13 cellular contexts compared by ENCODE assay signal in genomic region chr11:118699508-118700220, GRCh38. TPM values are rescaled to one million over a fixed set of nuclear protein-coding genes. Genes with fewer than 3 reads are reported as not detected.
DNase-seq lines count a peak whose midpoint lies in the region; ATAC-seq, FAIRE-seq and TF ChIP-seq lines count a peak whose summit lies in the region.
"Had no signal": no experiment of that assay in that cellular context is flagged by ENCODE, and none has a peak within 500 bp of the region (broad histone marks: within the 10 kb centered on the region; RNA-seq: fewer than 3 reads in every experiment).

No MANE protein-coding gene starts in this region.

- no peaks in the 10 kb centered on the region for H3K4me1 ChIP-seq in small intestine (ENCODE audit: control insufficient read depth in 2 of 2, insufficient read depth in 1 of 2, low read depth in 1 of 2, low read length in 1 of 2)
- no peaks in the 10 kb centered on the region for H3K4me1 ChIP-seq in thyroid gland

- H3K4me1 Mint-ChIP-seq in activated CD4-positive, alpha-beta T cell treated with anti-CD3 and anti-CD28 coated beads for 36 hours = peaks cover 53% of the 10 kb centered on the region

- WGBS in small intestine, 3 donors = 82 to 83% (median 82%) methylated on average over 7 of the region's 7 CpGs
- WGBS in thyroid gland, 2 donors = 88 to 90% methylated on average over 7 of the region's 7 CpGs

- POLR2A ChIA-PET in activated CD4-positive, alpha-beta T cell treated with anti-CD3 and anti-CD28 coated beads for 36 hours (lab: Charles Lee) = interaction anchor here (0.7 to 0.8 kb wide), 2 partner anchors 10 to 31 kb away, joined by 3 to 5 read pairs; no protein-coding TSS in a partner anchor

- ATAC-seq in activated CD4-positive, alpha-beta T cell treated with anti-CD3 and anti-CD28 coated beads for 36 hours = no peak
- no peak for ATAC-seq in activated naive CD4-positive, alpha-beta T cell treated with anti-CD3 and anti-CD28 coated beads, Interleukin-2, amount 50 U/mL, for 72 hours
- ATAC-seq in HG03571 (IDR thresholded peaks at IDR 0.05; ENCODE audit: unreplicated experiment) (no peak), HG02623 (IDR thresholded peaks at IDR 0.05; ENCODE audit: unreplicated experiment) (no peak)

- H3K4me3 ChIP-seq in small intestine (ENCODE audit: low read depth in 1 of 2, low read length in 2 of 2) (no peak overlapping the region), thyroid gland (replicated peaks in 1 of 3) (no peak overlapping the region)
- H3K4me3 ChIP-seq: heart left ventricle had no signal

- H3K27ac ChIP-seq in KOPT-K1 (ENCODE audit: low read depth, low read length, poor library complexity, severe bottlenecking) = peak overlapping the region; percentile 34
- H3K27ac ChIP-seq in small intestine (ENCODE audit: low read depth in 1 of 2, low read length in 1 of 2) = peak overlapping the region in 1 of 2 donors; percentile 54
- H3K27ac ChIP-seq in thyroid gland = no peak overlapping the region

- H3K27ac Mint-ChIP-seq in activated CD4-positive, alpha-beta T cell treated with anti-CD3 and anti-CD28 coated beads for 36 hours = peak overlapping the region; percentile 56
- peak overlapping the region; percentile 19 to 74 for H3K27ac Mint-ChIP-seq in activated naive CD4-positive, alpha-beta T cell treated with anti-CD3 and anti-CD28 coated beads, Interleukin-2, amount 50 U/mL, for 72 hours

- no peak for TF ChIP-seq POLR2A in thyroid gland (IDR thresholded peaks at IDR 0.05)

- TF ChIP-seq CTCF in thyroid gland (IDR thresholded peaks at IDR 0.05) = no peak

- DNase-seq in activated CD4-positive, alpha-beta T cell treated with anti-CD3 and anti-CD28 coated beads for 36 hours = peak; percentile 48
- no peak for DNase-seq in activated naive CD4-positive, alpha-beta T cell treated with anti-CD3 and anti-CD28 coated beads, Interleukin-2, amount 50 U/mL, for 72 hours (ENCODE audit: low spot score in 2 of 2)
- DNase-seq in small intestine (peak; percentile 48), thyroid gland (no peak)
- DNase-seq: Calu3, heart left ventricle, NCI-H1092 treated with DMSO at 0.1 percent for 48 hours, NCI-H510A treated with DMSO at 0.1 percent for 48 hours, occipital lobe had no signal

- peaks cover 4% of the 10 kb centered on the region for H3K9me3 Mint-ChIP-seq in activated CD4-positive, alpha-beta T cell treated with anti-CD3 and anti-CD28 coated beads for 36 hours (ENCODE audit: low read depth)
- H3K9me3 Mint-ChIP-seq in activated naive CD4-positive, alpha-beta T cell treated with anti-CD3 and anti-CD28 coated beads, Interleukin-2, amount 50 U/mL, for 72 hours = peaks cover 4 to 5% of the 10 kb centered on the region in 2 donors

- intact Hi-C loops in activated CD4-positive, alpha-beta T cell treated with anti-CD3 and anti-CD28 coated beads for 36 hours (cut with DNase I, micrococcal nuclease) = loop anchor here (5.0 to 10.0 kb wide), 3 partner anchors 175 to 255 kb away; partner anchors contain the start of gene CXCR5 (in 1 of the 2)
- intact Hi-C loops in thyroid gland (cut with DNase I) = loop anchor here (10.0 kb wide), 1 partner anchor 75 kb away; no protein-coding TSS in a partner anchor

- H3K36me3 ChIP-seq in KOPT-K1 (ENCODE audit: insufficient read depth, low read length) (no peaks in the 10 kb centered on the region), small intestine (ENCODE audit: control insufficient read depth in 2 of 2, insufficient read depth in 2 of 2, low read length in 2 of 2) (no peaks in the 10 kb centered on the region), thyroid gland (no peaks in the 10 kb centered on the region)
- H3K36me3 ChIP-seq: heart left ventricle had no signal

- no peak for FAIRE-seq in small intestine (lab: Jason Lieb, UNC)

- H3K4me3 Mint-ChIP-seq in activated CD4-positive, alpha-beta T cell treated with anti-CD3 and anti-CD28 coated beads for 36 hours = no peak overlapping the region

- H3K27me3 ChIP-seq in small intestine (ENCODE audit: control insufficient read depth in 2 of 2, insufficient read depth in 2 of 2, low read length in 2 of 2) (no peaks in the 10 kb centered on the region), thyroid gland (no peaks in the 10 kb centered on the region)
- H3K27me3 ChIP-seq: heart left ventricle had no signal

- peaks cover 8% of the 10 kb centered on the region for H3K36me3 Mint-ChIP-seq in activated CD4-positive, alpha-beta T cell treated with anti-CD3 and anti-CD28 coated beads for 36 hours (ENCODE audit: low read depth)
- peaks cover 11 to 15% of the 10 kb centered on the region in 2 donors for H3K36me3 Mint-ChIP-seq in activated naive CD4-positive, alpha-beta T cell treated with anti-CD3 and anti-CD28 coated beads, Interleukin-2, amount 50 U/mL, for 72 hours

- H3K27me3 Mint-ChIP-seq in activated CD4-positive, alpha-beta T cell treated with anti-CD3 and anti-CD28 coated beads for 36 hours = no peaks in the 10 kb centered on the region

- H3K9me3 ChIP-seq in KOPT-K1 (ENCODE audit: insufficient read depth, low read length, poor library complexity, severe bottlenecking) (peaks cover 6% of the 10 kb centered on the region), small intestine (ENCODE audit: control insufficient read depth, low read depth) (no peaks in the 10 kb centered on the region), thyroid gland (no peaks in the 10 kb centered on the region)

- CTCF ChIA-PET in activated CD4-positive, alpha-beta T cell treated with anti-CD3 and anti-CD28 coated beads for 36 hours (lab: Charles Lee) = interaction anchor here (0.7 to 2.2 kb wide), 5 partner anchors 10 to 774 kb away, joined by 3 to 15 read pairs (median 4); no protein-coding TSS in a partner anchor

RNA-seq across cellular contexts. Expression of gene TREH, which starts 20.2 kb away (rescaled TPM):
- total RNA-seq in activated CD4-positive, alpha-beta T cell treated with anti-CD3 and anti-CD28 coated beads for 36 hours = not detected
- total RNA-seq in activated naive CD4-positive, alpha-beta T cell treated with anti-CD3 and anti-CD28 coated beads, Interleukin-2, amount 50 U/mL, for 72 hours = not detected
- polyA plus RNA-seq in small intestine = 10 to 100 TPM; 14.6 to 88.6 (median 64.0) TPM
- not detected for total RNA-seq in thyroid gland
- total RNA-seq: heart left ventricle, occipital lobe, temporal lobe had no signal

Comparison
In these comparisons a context has a peak if more than half of its experiments do, and no peak if none do; other contexts are left out.
1. DNase-seq: peak in activated CD4-positive, alpha-beta T cell treated with anti-CD3 and anti-CD28 coated beads for 36 hours (single experiment) and small intestine (single experiment); none in activated naive CD4-positive, alpha-beta T cell treated with anti-CD3 and anti-CD28 coated beads, Interleukin-2, amount 50 U/mL, for 72 hours (0 of 2) and thyroid gland (0 of 2).